In the genomic region with DNA sequence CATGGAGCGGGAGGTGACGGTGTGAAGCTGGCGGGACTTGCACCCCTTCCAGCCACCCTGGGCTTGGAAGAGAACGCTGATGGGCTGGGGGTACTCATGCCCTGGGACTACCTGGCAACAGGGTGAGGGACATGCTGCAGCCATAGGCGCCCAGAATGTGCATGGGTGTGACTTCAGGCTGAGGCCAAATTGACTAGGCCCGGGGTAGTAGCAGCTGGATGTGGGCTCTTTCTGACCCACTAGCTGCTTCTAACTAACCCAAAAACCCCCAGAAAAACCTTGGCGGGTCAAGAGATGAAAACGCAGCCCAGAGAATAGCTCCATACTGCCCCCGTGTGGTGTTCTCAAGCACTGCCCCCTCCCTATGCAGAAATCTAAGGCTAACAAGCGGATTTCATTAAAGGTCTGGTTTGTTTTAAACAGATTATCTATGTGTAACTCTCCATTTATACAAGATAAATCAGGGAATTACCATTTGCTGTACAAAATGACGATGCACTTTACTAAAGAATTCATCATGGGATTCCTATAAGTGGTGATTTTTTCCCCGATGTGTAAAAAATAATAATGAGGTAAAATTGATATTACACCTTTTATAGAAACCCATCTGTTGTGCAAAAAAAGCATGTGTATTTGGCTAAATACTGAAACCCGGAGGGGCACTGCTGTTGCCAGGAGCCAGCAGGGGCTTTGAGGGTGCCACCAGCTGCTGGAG, we compare ENCODE assay signal across 8 cellular contexts. TPM values are rescaled to one million over a fixed set of nuclear protein-coding genes. Genes with fewer than 3 reads are reported as not detected.
DNase-seq lines count a peak whose midpoint lies in the region; ATAC-seq and TF ChIP-seq lines count a peak whose summit lies in the region.

No MANE protein-coding gene starts in this region.

- H3K79me2 ChIP-seq in parathyroid adenoma = no peaks in the 10 kb centered on the region

- in situ Hi-C loops in GM13976 (cut with MboI; ENCODE audit: low sequenced_read_pairs, unreplicated experiment) = no loop called here

- peak; percentile 79 for DNase-seq in AG20443 (ENCODE audit: low spot score)
- DNase-seq in GM13976 (ENCODE audit: low spot score) = peak; percentile 88
- DNase-seq in NCI-H774 (lab: John Stamatoyannopoulos, UW) = peak; percentile 23
- peak; percentile 26 for DNase-seq in activated T-helper 1 cell treated with Interleukin-2 at 50 U/mL for 16 hours (ENCODE audit: low read depth)
- DNase-seq in fibroblast of the aortic adventitia (ENCODE audit: low read depth) = peak; percentile 72
- no peak for DNase-seq in NCI-H226

- H3K9ac ChIP-seq in parathyroid adenoma = no peak overlapping the region

- no peaks in the 10 kb centered on the region for H3K27me3 ChIP-seq in parathyroid adenoma (ENCODE audit: control insufficient read depth, insufficient read depth, low read length)

- no peak overlapping the region for H3K4me2 ChIP-seq in parathyroid adenoma (ENCODE audit: low read length)

- no peak for ATAC-seq in GM18907 (IDR thresholded peaks at IDR 0.05; ENCODE audit: unreplicated experiment)

- no peaks in the 10 kb centered on the region for H3K36me3 ChIP-seq in parathyroid adenoma (ENCODE audit: control insufficient read depth, insufficient read depth, low read length)

- H3K4me1 ChIP-seq in parathyroid adenoma = peaks cover 14% of the 10 kb centered on the region

- no peak overlapping the region for H3K27ac ChIP-seq in parathyroid adenoma

- TF ChIP-seq CTCF in GM13976 (IDR thresholded peaks at IDR 0.05; ENCODE audit: borderline replicate concordance, control extremely low read depth, extremely low read depth, insufficient read depth, missing control alignments) = peak; percentile 76
- TF ChIP-seq CTCF in fibroblast of the aortic adventitia (IDR thresholded peaks at IDR 0.05; ENCODE audit: insufficient read depth, low read length) = peak; percentile 97
- peak; percentile 83 for TF ChIP-seq CTCF in parathyroid adenoma (IDR thresholded peaks at IDR 0.05)

- H2AFZ ChIP-seq in parathyroid adenoma = no peak overlapping the region

- H3K4me3 ChIP-seq in fibroblast of the aortic adventitia (ENCODE audit: low read depth, low read length) (no peak overlapping the region), parathyroid adenoma (ENCODE audit: low read depth, low read length) (no peak overlapping the region)

- no peaks in the 10 kb centered on the region for H3K9me3 ChIP-seq in parathyroid adenoma (ENCODE audit: control insufficient read depth, low read length)

RNA-seq across cellular contexts. Expression of a gene that starts 4.2 kb away (rescaled TPM):
- total RNA-seq in fibroblast of the aortic adventitia (ENCODE audit: low replicate concordance) = 44.9 and 59.7 TPM in 2 replicates

RNA-seq across cellular contexts. Expression of a gene that starts 12.0 kb away (rescaled TPM):
- 33.0 and 47.0 TPM in 2 replicates for total RNA-seq in fibroblast of the aortic adventitia (ENCODE audit: low replicate concordance)

RNA-seq across cellular contexts. Expression of a gene that starts 17.3 kb away (rescaled TPM):
- 18.8 and 50.9 TPM in 2 replicates for total RNA-seq in fibroblast of the aortic adventitia (ENCODE audit: low replicate concordance)

RNA-seq across cellular contexts. Expression of a gene that starts 34.0 kb away (rescaled TPM):
- total RNA-seq in fibroblast of the aortic adventitia (ENCODE audit: low replicate concordance) = not detected in 2 replicates

RNA-seq across cellular contexts. Expression of a gene that starts 57.3 kb away (rescaled TPM):
- total RNA-seq in fibroblast of the aortic adventitia (ENCODE audit: low replicate concordance) = not detected in 2 replicates
